29 cellular contexts compared by ENCODE assay signal in genomic region chr19:29266603-29267002, GRCh38.
"Had no signal": no experiment of that assay in that cellular context is flagged by ENCODE, and none has a peak within 500 bp of the region (broad histone marks: within the 10 kb centered on the region; RNA-seq: fewer than 3 reads in every experiment).

No MANE protein-coding gene starts in this region.

- H3K27ac ChIP-seq: brain microvascular endothelial cell, SJSA1 had no signal

- H3K9me3 ChIP-seq: SJSA1, SK-N-SH had no signal

- H3K4me3 Mint-ChIP-seq: activated CD4-positive, alpha-beta T cell treated with anti-CD3 and anti-CD28 coated beads, Interleukin-2, amount 10 ng/mL, durations not matched to agents 24 days and 14 days; activated CD8-positive, alpha-beta T cell treated with anti-CD3 and anti-CD28 coated beads for 36 hours; activated naive CD8-positive, alpha-beta T cell treated with anti-CD3 and anti-CD28 coated beads for 36 hours; activated T-cell treated with anti-CD3 and anti-CD28 coated beads, Interleukin-2, amount 50 U/mL, for 72 hours; activated T-helper 17 cell treated with anti-CD3 and anti-CD28 coated beads, Interleukin-2, amount 50 U/mL, for 72 hours; T-helper 1 cell treated with Interleukin-12 subunit alpha and Interleukin-12 subunit beta and Interleukin-4 antibody, amounts not matched to agents 30 μg/mL and 1 μg/mL, for 36 hours; T-helper 2 cell treated with Interferon-gamma antibody and Interleukin-4, amounts not matched to agents 5 μg/mL and 100 μg/mL, for 36 hours had no signal

- H3K27me3 ChIP-seq: brain microvascular endothelial cell, SJSA1 had no signal

- H3K4me1 ChIP-seq: SJSA1 had no signal

- H3K4me3 ChIP-seq: SJSA1 had no signal

- H3K9me3 Mint-ChIP-seq: activated CD4-positive, alpha-beta T cell treated with anti-CD3 and anti-CD28 coated beads, Interleukin-2, amount 10 ng/mL, durations not matched to agents 24 days and 14 days; activated CD8-positive, alpha-beta T cell treated with anti-CD3 and anti-CD28 coated beads for 36 hours; activated naive CD8-positive, alpha-beta T cell treated with anti-CD3 and anti-CD28 coated beads for 36 hours; activated T-cell treated with anti-CD3 and anti-CD28 coated beads, Interleukin-2, amount 50 U/mL, for 72 hours; activated T-helper 17 cell treated with anti-CD3 and anti-CD28 coated beads, Interleukin-2, amount 50 U/mL, for 72 hours; T-helper 1 cell treated with Interleukin-12 subunit alpha and Interleukin-12 subunit beta and Interleukin-4 antibody, amounts not matched to agents 30 μg/mL and 1 μg/mL, for 36 hours; T-helper 2 cell treated with Interferon-gamma antibody and Interleukin-4, amounts not matched to agents 5 μg/mL and 100 μg/mL, for 36 hours had no signal

- H3K4me1 Mint-ChIP-seq: activated CD4-positive, alpha-beta T cell treated with anti-CD3 and anti-CD28 coated beads, Interleukin-2, amount 10 ng/mL, durations not matched to agents 24 days and 14 days; activated naive CD8-positive, alpha-beta T cell treated with anti-CD3 and anti-CD28 coated beads for 36 hours; activated T-helper 17 cell treated with anti-CD3 and anti-CD28 coated beads, Interleukin-2, amount 50 U/mL, for 72 hours had no signal

- ATAC-seq: activated CD8-positive, alpha-beta T cell treated with anti-CD3 and anti-CD28 coated beads for 36 hours; activated T-cell treated with anti-CD3 and anti-CD28 coated beads, Interleukin-2, amount 50 U/mL, for 72 hours; activated T-helper 17 cell treated with anti-CD3 and anti-CD28 coated beads, Interleukin-2, amount 50 U/mL, for 72 hours; Panc1 had no signal

- DNase-seq: activated CD4-positive, alpha-beta T cell treated with anti-CD3 and anti-CD28 coated beads, Interleukin-2, amount 10 ng/mL, durations not matched to agents 24 days and 14 days; activated CD4-positive, alpha-beta T cell treated with anti-CD3 and anti-CD28 coated beads, Interleukin-2, amount 50 U/mL, for 4 hours; activated CD8-positive, alpha-beta T cell treated with anti-CD3 and anti-CD28 coated beads for 36 hours; activated effector memory CD4-positive, alpha-beta T cell treated with anti-CD3 and anti-CD28 coated beads, Interleukin-2, amount 50 U/mL, for 16 hours; activated naive CD4-positive, alpha-beta T cell; activated naive CD4-positive, alpha-beta T cell treated with anti-CD3 and anti-CD28 coated beads, Interleukin-2, amount 50 U/mL, for 16 hours; activated naive CD8-positive, alpha-beta T cell treated with anti-CD3 and anti-CD28 coated beads for 36 hours; activated T-cell treated with anti-CD3 and anti-CD28 coated beads, Interleukin-2, amount 50 U/mL, for 1 hour; activated T-cell treated with anti-CD3 and anti-CD28 coated beads, Interleukin-2, amount 50 U/mL, for 72 hours; amniotic stem cell; aorta; brain microvascular endothelial cell; Kasumi-1; KG1; MM.1S; MV-4-11; NCI-H1092; NCI-H1436 treated with DMSO at 0.1 percent for 48 hours; NCI-H1694 treated with DMSO at 0.1 percent for 48 hours; NCI-H2029; NCI-H345; NCI-H524 treated with DMSO at 0.1 percent for 48 hours; SHP77 treated with DMSO at 0.1 percent for 48 hours; SK-N-SH had no signal

- H3K36me3 Mint-ChIP-seq: activated naive CD8-positive, alpha-beta T cell treated with anti-CD3 and anti-CD28 coated beads for 36 hours had no signal

- H3K36me3 ChIP-seq: brain microvascular endothelial cell, SJSA1 had no signal

- H3K27ac Mint-ChIP-seq: activated CD4-positive, alpha-beta T cell treated with anti-CD3 and anti-CD28 coated beads, Interleukin-2, amount 10 ng/mL, durations not matched to agents 24 days and 14 days; activated CD8-positive, alpha-beta T cell treated with anti-CD3 and anti-CD28 coated beads for 36 hours; activated naive CD8-positive, alpha-beta T cell treated with anti-CD3 and anti-CD28 coated beads for 36 hours; activated T-cell treated with anti-CD3 and anti-CD28 coated beads, Interleukin-2, amount 50 U/mL, for 72 hours; activated T-helper 17 cell treated with anti-CD3 and anti-CD28 coated beads, Interleukin-2, amount 50 U/mL, for 72 hours; T-helper 1 cell treated with Interleukin-12 subunit alpha and Interleukin-12 subunit beta and Interleukin-4 antibody, amounts not matched to agents 30 μg/mL and 1 μg/mL, for 36 hours; T-helper 2 cell treated with Interferon-gamma antibody and Interleukin-4, amounts not matched to agents 5 μg/mL and 100 μg/mL, for 36 hours had no signal
